ENCODE assay signal across 25 cellular contexts in the genomic region with DNA sequence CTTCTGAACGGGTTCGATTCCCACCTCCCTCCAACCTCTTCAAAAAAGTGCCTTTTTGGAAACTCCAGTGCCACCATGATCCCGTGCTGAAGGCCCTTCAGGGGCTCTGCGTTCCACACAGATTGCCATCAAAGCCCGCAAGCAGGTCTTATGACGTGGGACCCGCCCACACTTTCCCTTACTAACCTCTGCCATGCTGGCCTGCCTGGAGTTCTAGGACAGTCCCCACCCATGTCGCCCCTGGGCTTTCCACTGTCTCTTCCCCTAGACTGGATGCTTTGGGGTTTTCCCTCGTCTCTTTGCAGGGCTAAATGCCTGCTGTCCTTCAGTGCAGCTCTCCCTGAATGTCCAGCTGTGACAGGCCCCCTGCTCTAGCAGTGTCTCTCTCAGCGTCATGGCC.
DNase-seq lines count a peak whose midpoint lies in the region; TF ChIP-seq lines count a peak whose summit lies in the region.
"Had no signal": no experiment of that assay in that cellular context is flagged by ENCODE, and none has a peak within 500 bp of the region (broad histone marks: within the 10 kb centered on the region; RNA-seq: fewer than 3 reads in every experiment).

No MANE protein-coding gene starts in this region.

- H3K9ac ChIP-seq in neural progenitor cell (no peak overlapping the region), trophoblast cell (ENCODE audit: low read length) (no peak overlapping the region)
- H3K9ac ChIP-seq: BLaER1 had no signal

- no peak overlapping the region for H4K8ac ChIP-seq in trophoblast cell (ENCODE audit: low read depth, low read length)

- H3K9me3 Mint-ChIP-seq in brain, result peaks cover 0 to 2% (median 0%) of the 10 kb centered on the region in 5 experiments
- H3K9me3 Mint-ChIP-seq in neural progenitor cell, result peaks cover 6% of the 10 kb centered on the region
- H3K9me3 Mint-ChIP-seq: CD4-positive, alpha-beta memory T cell had no signal

- H3K27me3 Mint-ChIP-seq in brain (peaks cover 1% of the 10 kb centered on the region), neural progenitor cell (ENCODE audit: insufficient read depth, low read depth) (peaks cover 15% of the 10 kb centered on the region)
- H3K27me3 Mint-ChIP-seq: CD4-positive, CD25-positive, alpha-beta regulatory T cell; CD8-positive, alpha-beta memory T cell had no signal

- H3K27ac ChIP-seq in neural progenitor cell (no peak overlapping the region), trophoblast cell (ENCODE audit: low read depth, low read length) (no peak overlapping the region)
- H3K27ac ChIP-seq: BLaER1 had no signal

- H2BK120ac ChIP-seq in trophoblast cell (ENCODE audit: insufficient read depth, low read length, poor library complexity), result no peak overlapping the region

- H3K36me3 Mint-ChIP-seq in brain, result no peaks in the 10 kb centered on the region
- H3K36me3 Mint-ChIP-seq in neural progenitor cell, result no peaks in the 10 kb centered on the region
- H3K36me3 Mint-ChIP-seq: CD14-positive monocyte; CD4-positive, alpha-beta memory T cell; CD4-positive, CD25-positive, alpha-beta regulatory T cell; CD8-positive, alpha-beta memory T cell had no signal

- H2AFZ ChIP-seq in neural progenitor cell (replicated peaks) (no peak overlapping the region), trophoblast cell (ENCODE audit: insufficient read depth, low read length, poor library complexity) (no peak overlapping the region)

- no peaks in the 10 kb centered on the region for H3K79me1 ChIP-seq in trophoblast cell (ENCODE audit: low read length)

- no peaks in the 10 kb centered on the region for H3F3A ChIP-seq in neural progenitor cell (ENCODE audit: low read depth)

- no peak overlapping the region for H3K23ac ChIP-seq in trophoblast cell (ENCODE audit: low read length)

- DNase-seq in neural progenitor cell (ENCODE audit: low spot score) (no peak), trophoblast cell (peak; percentile 60 to 61), HPDE6-E6E7 (ENCODE audit: extremely low spot score) (no peak), NCI-H2081 treated with DMSO at 0.1 percent for 48 hours (lab: John Stamatoyannopoulos, UW) (no peak)
- no peak for DNase-seq in activated CD4-positive, alpha-beta T cell treated with anti-CD3 and anti-CD28 coated beads, Interleukin-2, amount 50 U/mL, for 1 hour
- no peak for DNase-seq in activated CD8-positive, alpha-beta memory T cell treated with anti-CD3 and anti-CD28 coated beads, Interleukin-2, amount 50 U/mL, for 4 hours
- DNase-seq: 8988T; ACHN; BE2C; C1 segment of cervical spinal cord; CD4-positive, alpha-beta memory T cell; CD4-positive, CD25-positive, alpha-beta regulatory T cell; CD8-positive, alpha-beta memory T cell; COR-L47; DMS 273 treated with DMSO at 0.1 percent for 48 hours; DMS153; DMS53; DMS79; DND-41; EL; GDM1 had no signal

- H4K20me1 ChIP-seq in neural progenitor cell (ENCODE audit: low read depth), result no peaks in the 10 kb centered on the region
- H4K20me1 ChIP-seq: BLaER1 had no signal

- WGBS in trophoblast cell (ENCODE audit: extremely low coverage, insufficient coverage, insufficient read length), result no CpG with 5 or more reads among the region's 10 CpGs

- H4K91ac ChIP-seq in trophoblast cell (ENCODE audit: low read depth, low read length), result no peak overlapping the region

- H3K79me2 ChIP-seq in neural progenitor cell (ENCODE audit: low read depth) (no peaks in the 10 kb centered on the region), trophoblast cell (ENCODE audit: control insufficient read depth, insufficient read depth, low read length, poor library complexity) (no peaks in the 10 kb centered on the region)

- no peak overlapping the region for H3K18ac ChIP-seq in trophoblast cell (ENCODE audit: low read length)

- no peak overlapping the region for H2AK5ac ChIP-seq in trophoblast cell (ENCODE audit: low read length)

- no peak overlapping the region for H3K4ac ChIP-seq in trophoblast cell (ENCODE audit: low read depth, low read length)

- no peaks in the 10 kb centered on the region for H3K36me3 ChIP-seq in neural progenitor cell
- no peaks in the 10 kb centered on the region for H3K36me3 ChIP-seq in trophoblast cell (ENCODE audit: control insufficient read depth in 1 of 2, insufficient read depth in 2 of 2, low read length in 2 of 2)
- H3K36me3 ChIP-seq: BE2C, BLaER1 had no signal

- no peak overlapping the region for H4K12ac ChIP-seq in trophoblast cell (ENCODE audit: low read depth, low read length)

- H3K27ac Mint-ChIP-seq in brain (peak overlapping the region in 3 of 5 experiments; percentile 17 to 63 (median 39)), neural progenitor cell (peak overlapping the region; percentile 62)
- H3K27ac Mint-ChIP-seq: CD14-positive monocyte; CD4-positive, alpha-beta memory T cell; CD4-positive, CD25-positive, alpha-beta regulatory T cell; CD8-positive, alpha-beta memory T cell had no signal

- H3K4me3 Mint-ChIP-seq in brain (no peak overlapping the region), neural progenitor cell (peak overlapping the region; percentile 5)
- H3K4me3 Mint-ChIP-seq: CD14-positive monocyte; CD4-positive, alpha-beta memory T cell; CD8-positive, alpha-beta memory T cell had no signal

- H3K4me2 ChIP-seq in neural progenitor cell (no peak overlapping the region), trophoblast cell (ENCODE audit: low read length) (no peak overlapping the region)
- H3K4me2 ChIP-seq: BLaER1 had no signal

- H3K4me1 ChIP-seq in neural progenitor cell (peaks cover 17% of the 10 kb centered on the region), trophoblast cell (ENCODE audit: control insufficient read depth in 1 of 2, insufficient read depth in 2 of 2, low read length in 2 of 2) (no peaks in the 10 kb centered on the region)
- H3K4me1 ChIP-seq: BE2C had no signal

- H3K9me3 ChIP-seq in neural progenitor cell (ENCODE audit: low read depth) (no peaks in the 10 kb centered on the region), trophoblast cell (ENCODE audit: insufficient read depth, low read depth, low read length) (no peaks in the 10 kb centered on the region)
- H3K9me3 ChIP-seq: BE2C, BLaER1 had no signal

- H3K27me3 ChIP-seq in neural progenitor cell (no peaks in the 10 kb centered on the region), trophoblast cell (ENCODE audit: insufficient read depth, low read length) (no peaks in the 10 kb centered on the region)
- H3K27me3 ChIP-seq: BE2C, BLaER1 had no signal

- TF ChIP-seq CTCF in brain (conservative IDR thresholded peaks at IDR 0.05) (no peak), neural progenitor cell (IDR thresholded peaks at IDR 0.05) (no peak)

- no peak overlapping the region for H2BK12ac ChIP-seq in trophoblast cell (ENCODE audit: low read length)

- no peak overlapping the region for H2BK5ac ChIP-seq in trophoblast cell (ENCODE audit: low read depth, low read length, poor library complexity)

- peaks cover 45% of the 10 kb centered on the region for H3K4me1 Mint-ChIP-seq in brain
- H3K4me1 Mint-ChIP-seq in neural progenitor cell, result peaks cover 59% of the 10 kb centered on the region
- H3K4me1 Mint-ChIP-seq: CD14-positive monocyte; CD4-positive, alpha-beta memory T cell; CD4-positive, CD25-positive, alpha-beta regulatory T cell; CD8-positive, alpha-beta memory T cell had no signal

- no peak overlapping the region for H3K4me3 ChIP-seq in neural progenitor cell
- H3K4me3 ChIP-seq in trophoblast cell (ENCODE audit: low read depth, low read length), result no peak overlapping the region
- H3K4me3 ChIP-seq: BLaER1, GM12878 had no signal

- H3K14ac ChIP-seq in trophoblast cell (ENCODE audit: low read length), result no peak overlapping the region

Comparison
In these comparisons a context has a peak if more than half of its experiments do, and no peak if none do; other contexts are left out.
1. DNase-seq: peak in trophoblast cell (2 of 2); none in neural progenitor cell (single experiment), HPDE6-E6E7 (single experiment), activated CD4-positive, alpha-beta T cell treated with anti-CD3 and anti-CD28 coated beads, Interleukin-2, amount 50 U/mL, for 1 hour (single experiment), NCI-H2081 treated with DMSO at 0.1 percent for 48 hours (single experiment) and activated CD8-positive, alpha-beta memory T cell treated with anti-CD3 and anti-CD28 coated beads, Interleukin-2, amount 50 U/mL, for 4 hours (single experiment).